Comparison of ENCODE assay signal across 9 cellular contexts in genomic region chr1:90723561-90724108, GRCh38.
DNase-seq lines count a peak whose midpoint lies in the region; ATAC-seq and TF ChIP-seq lines count a peak whose summit lies in the region.
"Had no signal": no experiment of that assay in that cellular context is flagged by ENCODE, and none has a peak within 500 bp of the region (broad histone marks: within the 10 kb centered on the region; RNA-seq: fewer than 3 reads in every experiment).

No MANE protein-coding gene starts in this region.

- H4K20me1 ChIP-seq in OCI-LY1 (ENCODE audit: insufficient read depth, low read length), result no peaks in the 10 kb centered on the region

- TF ChIP-seq CTCF in GM12872 (IDR thresholded peaks at IDR 0.05; ENCODE audit: insufficient read depth, low read depth, low read length), result peak; percentile 43
- TF ChIP-seq CTCF in OCI-LY1 (IDR thresholded peaks at IDR 0.05; ENCODE audit: low read length), result peak; percentile 22; the same call in 1 of the 2 replicates
- peak; percentile 29 for TF ChIP-seq CTCF in retinal pigment epithelial cell (conservative IDR thresholded peaks at IDR 0.05; ENCODE audit: low read depth, low read length)

- H3K4me3 ChIP-seq in OCI-LY1 (ENCODE audit: low read depth, low read length, poor library complexity, severe bottlenecking) (no peak overlapping the region), retinal pigment epithelial cell (ENCODE audit: low read length) (no peak overlapping the region)
- H3K4me3 ChIP-seq: SJCRH30 had no signal

- TF ChIP-seq POLR2A in erythroblast (IDR thresholded peaks at IDR 0.05; ENCODE audit: low read length), result no peak

- H3K79me2 ChIP-seq in OCI-LY1 (ENCODE audit: insufficient read depth, low read length), result no peaks in the 10 kb centered on the region

- no peak overlapping the region for H3K27ac ChIP-seq in OCI-LY1 (ENCODE audit: low read depth, low read length, poor library complexity, severe bottlenecking)
- H3K27ac ChIP-seq: SJCRH30 had no signal

- H3K27me3 ChIP-seq in OCI-LY1 (ENCODE audit: insufficient read depth, low read length), result no peaks in the 10 kb centered on the region
- H3K27me3 ChIP-seq: SJCRH30 had no signal

- no peaks in the 10 kb centered on the region for H3F3A ChIP-seq in OCI-LY1 (ENCODE audit: insufficient read depth, low read length)

- ATAC-seq in GM19324 (IDR thresholded peaks at IDR 0.05; ENCODE audit: low FRiP score, unreplicated experiment) (no peak), GM18909 (IDR thresholded peaks at IDR 0.05; ENCODE audit: poor library complexity, unreplicated experiment) (no peak)

- DNase-seq in erythroblast (lab: John Stamatoyannopoulos, UW) (peak; percentile 54 to 60), retinal pigment epithelial cell (ENCODE audit: low read depth) (no peak), GOT3 (lab: John Stamatoyannopoulos, UW) (no peak), HPDE6-E6E7 (ENCODE audit: extremely low spot score) (no peak)

- H3K4me2 ChIP-seq in OCI-LY1 (ENCODE audit: low read length), result no peak overlapping the region

- H3K9me3 ChIP-seq in OCI-LY1 (ENCODE audit: low read length), result no peaks in the 10 kb centered on the region
- H3K9me3 ChIP-seq: SJCRH30 had no signal

- no peaks in the 10 kb centered on the region for H3K4me1 ChIP-seq in OCI-LY1 (ENCODE audit: insufficient read depth, low read length, severe bottlenecking)
- H3K4me1 ChIP-seq: SJCRH30 had no signal

- no peak overlapping the region for H3K9ac ChIP-seq in OCI-LY1 (ENCODE audit: low read length)

- no peaks in the 10 kb centered on the region for H3K36me3 ChIP-seq in OCI-LY1 (ENCODE audit: insufficient read depth, low read length)
- H3K36me3 ChIP-seq: SJCRH30 had no signal

- no peak overlapping the region for H2AFZ ChIP-seq in OCI-LY1 (ENCODE audit: low read length)

- no peaks in the 10 kb centered on the region for H3K9me2 ChIP-seq in OCI-LY1 (ENCODE audit: low read depth, low read length)

Comparison
In these comparisons a context has a peak if more than half of its experiments do, and no peak if none do; other contexts are left out.
1. DNase-seq: peak in erythroblast (2 of 2); none in retinal pigment epithelial cell (single experiment), GOT3 (single experiment) and HPDE6-E6E7 (single experiment).
2. Peak in every context shown above with its lines, with median percentiles within 50 percentile points of each other: CTCF ChIP-seq.